18 cellular contexts compared by ENCODE assay signal in the genomic region with DNA sequence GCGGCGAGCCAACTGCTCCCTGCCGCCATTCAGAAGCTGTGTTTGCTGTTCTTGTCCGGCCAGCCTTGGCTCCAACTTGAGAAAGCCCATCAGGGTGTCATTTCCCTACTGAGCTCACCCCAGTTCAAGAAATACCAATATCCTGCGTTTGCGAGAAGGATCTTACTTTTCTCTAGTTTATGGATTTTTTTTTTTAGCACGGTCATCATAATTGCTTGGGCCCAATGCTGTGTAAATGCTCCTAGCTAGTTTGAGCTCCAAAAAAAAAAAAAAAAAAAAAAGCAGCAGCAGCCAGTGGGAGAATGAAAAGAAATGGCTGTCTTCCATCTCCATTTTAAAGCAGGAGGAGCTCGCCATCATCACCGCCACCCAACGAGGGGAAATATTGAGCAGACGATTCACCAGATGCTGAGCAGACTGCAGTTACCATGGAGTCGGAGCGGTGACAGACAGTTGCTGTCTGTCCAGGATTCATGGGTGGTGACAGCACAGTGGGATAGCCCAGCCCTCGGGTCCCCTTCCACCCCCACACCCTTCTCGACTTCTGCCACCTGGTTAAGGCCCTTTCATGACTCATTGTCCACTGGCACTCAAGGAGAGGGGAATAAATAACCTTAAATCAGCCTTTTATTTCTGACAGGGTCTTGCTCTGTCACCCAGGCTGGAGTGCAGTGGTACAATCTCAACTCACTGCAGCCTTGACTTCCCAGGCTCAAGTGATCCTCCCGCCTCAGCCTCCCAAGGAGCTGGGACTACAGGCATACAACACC.
"Had no signal": no experiment of that assay in that cellular context is flagged by ENCODE, and none has a peak within 500 bp of the region (broad histone marks: within the 10 kb centered on the region; RNA-seq: fewer than 3 reads in every experiment).

No MANE protein-coding gene starts in this region.

- H3K4me1 ChIP-seq: breast epithelium, colonic mucosa, prostate gland, uterus had no signal

- H3K9me3 ChIP-seq: breast epithelium, colonic mucosa, esophagus squamous epithelium, lower lobe of right lung, prostate gland, transverse colon, uterus had no signal

- ATAC-seq: activated CD8-positive, alpha-beta T cell treated with anti-CD3 and anti-CD28 coated beads, Interleukin-2, amount 10 ng/mL, durations not matched to agents 7 days and 5 days; activated T-helper 17 cell treated with anti-CD3 and anti-CD28 coated beads, Interleukin-2, amount 50 U/mL, for 72 hours; lower lobe of right lung had no signal

- H3K4me3 ChIP-seq: breast epithelium, colonic mucosa, dorsolateral prefrontal cortex, esophagus squamous epithelium, lower lobe of right lung, prostate gland, transverse colon, uterus had no signal

- H3K27ac ChIP-seq: breast epithelium, colonic mucosa, dorsolateral prefrontal cortex, esophagus squamous epithelium, lower lobe of right lung, prostate gland, transverse colon, uterus had no signal

- H3K36me3 ChIP-seq: breast epithelium, colonic mucosa, esophagus squamous epithelium, lower lobe of right lung, prostate gland, transverse colon, uterus had no signal

- H3K27me3 ChIP-seq: breast epithelium, colonic mucosa, transverse colon, uterus had no signal

- DNase-seq: activated CD4-positive, alpha-beta T cell treated with anti-CD3 and anti-CD28 coated beads for 1 hour; activated CD4-positive, alpha-beta T cell treated with anti-CD3 and anti-CD28 coated beads, Interleukin-2, amount 50 U/mL, for 1 hour; activated CD8-positive, alpha-beta T cell treated with anti-CD3 and anti-CD28 coated beads, Interleukin-2, amount 10 ng/mL, durations not matched to agents 7 days and 5 days; activated T-cell treated with anti-CD3 and anti-CD28 coated beads, Interleukin-2, amount 50 U/mL, for 1 hour; colonic mucosa; dorsolateral prefrontal cortex; esophagus squamous epithelium; kidney; lower lobe of right lung; mesendoderm; naive thymus-derived CD4-positive, alpha-beta T cell; stimulated activated CD4-positive, alpha-beta T cell treated with anti-CD3 and anti-CD28 coated beads, Interleukin-12 subunit alpha, Interleukin-12 subunit beta, amount 100 ng/mL, for 4 hours; T-helper 9 cell; transverse colon; uterus had no signal
